Comparison of ENCODE assay signal across 11 cellular contexts in genomic region chr3:150232992-150233451, GRCh38.
DNase-seq lines count a peak whose midpoint lies in the region; ATAC-seq and TF ChIP-seq lines count a peak whose summit lies in the region.
"Had no signal": no experiment of that assay in that cellular context is flagged by ENCODE, and none has a peak within 500 bp of the region (broad histone marks: within the 10 kb centered on the region; RNA-seq: fewer than 3 reads in every experiment).

No MANE protein-coding gene starts in this region.

- peak overlapping the region; percentile 74 for H2AFZ ChIP-seq in ACC112 (ENCODE audit: low read length, unreplicated experiment)
- H2AFZ ChIP-seq in mammary epithelial cell (ENCODE audit: low read depth, low read length) = peak overlapping the region; percentile 59

- H3K79me2 ChIP-seq in ACC112 (ENCODE audit: control insufficient read depth, insufficient read depth, low read length, unreplicated experiment) = no peaks in the 10 kb centered on the region
- H3K79me2 ChIP-seq in mammary epithelial cell (ENCODE audit: insufficient read depth, low read length) = no peaks in the 10 kb centered on the region

- H3K4me1 Mint-ChIP-seq in activated CD8-positive, alpha-beta memory T cell treated with anti-CD3 and anti-CD28 coated beads, Interleukin-2, amount 10 ng/mL, durations not matched to agents 7 days and 5 days = no peaks in the 10 kb centered on the region

- dilution Hi-C loops in mammary epithelial cell (cut with HindIII; ENCODE audit: low sequenced_read_pairs) = no loop called here

- no peak overlapping the region for H3K27ac Mint-ChIP-seq in activated CD8-positive, alpha-beta memory T cell treated with anti-CD3 and anti-CD28 coated beads, Interleukin-2, amount 10 ng/mL, durations not matched to agents 7 days and 5 days

- in situ Hi-C loops in mammary epithelial cell (cut with MboI; ENCODE audit: low sequenced_read_pairs in 2 of 2) (loop anchor here in 1 of 2 donors (5.0 kb wide), 1 partner anchor 269 kb away; no protein-coding TSS in a partner anchor), brain microvascular endothelial cell (cut with HindIII; ENCODE audit: low pct_ligation_motif_present, low sequenced_read_pairs) (loop anchor here (25.0 kb wide), 1 partner anchor 254 kb away; no protein-coding TSS in a partner anchor)

- no peak overlapping the region for H3K9ac ChIP-seq in mammary epithelial cell (ENCODE audit: insufficient read depth, low read length)

- ATAC-seq in lower lobe of right lung (peak; percentile 43 to 46), HG03280 (IDR thresholded peaks at IDR 0.05; ENCODE audit: unreplicated experiment) (no peak)
- ATAC-seq in activated CD8-positive, alpha-beta memory T cell treated with anti-CD3 and anti-CD28 coated beads, Interleukin-2, amount 10 ng/mL, durations not matched to agents 7 days and 5 days = no peak

- BruUV-seq in mammary epithelial cell (replicated peaks; lab: Mats Ljungman, UMichigan) = no TSS peak

- no peaks in the 10 kb centered on the region for H3K9me3 ChIP-seq in mammary epithelial cell (replicated peaks; ENCODE audit: insufficient read depth, low read length)
- no peaks in the 10 kb centered on the region for H3K9me3 ChIP-seq in lower lobe of right lung
- H3K9me3 ChIP-seq: ovary had no signal

- 25% methylated on average over 4 of the region's 4 CpGs for WGBS in mammary epithelial cell (ENCODE audit: low coverage, missing lambda C conversion rate)

- H3K27me3 ChIP-seq in ACC112 (ENCODE audit: insufficient read depth, low read length) (no peaks in the 10 kb centered on the region), mammary epithelial cell (ENCODE audit: insufficient read depth, low read length) (no peaks in the 10 kb centered on the region), lower lobe of right lung (ENCODE audit: low read depth) (no peaks in the 10 kb centered on the region), brain microvascular endothelial cell (replicated peaks) (no peaks in the 10 kb centered on the region)
- H3K27me3 ChIP-seq: ovary had no signal

- intact Hi-C loops in mammary epithelial cell (cut with micrococcal nuclease) = no loop called here
- intact Hi-C loops in lower lobe of right lung (cut with DNase I) = no loop called here

- CTCF ChIA-PET in mammary epithelial cell (lab: Charles Lee; ENCODE audit: low non-redundant PET) = no interaction called here
- CTCF ChIA-PET in activated CD8-positive, alpha-beta memory T cell treated with anti-CD3 and anti-CD28 coated beads, Interleukin-2, amount 10 ng/mL, durations not matched to agents 7 days and 5 days (lab: Charles Lee) = interaction anchor here (1.2 kb wide), 1 partner anchor 13 kb away, joined by 4 read pairs; no protein-coding TSS in a partner anchor

- DNase-seq in NCI-H2029 (lab: John Stamatoyannopoulos, UW) = peak; percentile 78
- no peak for DNase-seq in mammary epithelial cell
- DNase-seq in lower lobe of right lung = no peak
- no peak for DNase-seq in brain microvascular endothelial cell
- no peak for DNase-seq in iPS-NIHi11 (ENCODE audit: low spot score)
- DNase-seq in activated CD8-positive, alpha-beta memory T cell treated with anti-CD3 and anti-CD28 coated beads, Interleukin-2, amount 10 ng/mL, durations not matched to agents 7 days and 5 days = no peak
- DNase-seq: activated CD4-positive, alpha-beta T cell treated with anti-CD3 and anti-CD28 coated beads for 1 hour; aorta; ovary had no signal

- H3K27ac ChIP-seq in ACC112 (ENCODE audit: low read depth, low read length) = peak overlapping the region; percentile 26
- H3K27ac ChIP-seq in mammary epithelial cell (ENCODE audit: insufficient read depth, low read depth, low read length) = no peak overlapping the region
- no peak overlapping the region for H3K27ac ChIP-seq in lower lobe of right lung
- no peak overlapping the region for H3K27ac ChIP-seq in brain microvascular endothelial cell
- H3K27ac ChIP-seq: ovary had no signal

- H3K4me3 ChIP-seq in ACC112 (ENCODE audit: low read depth, low read length) (no peak overlapping the region), mammary epithelial cell (replicated peaks in 1 of 3; ENCODE audit: insufficient read depth in 1 of 3, low read depth in 2 of 3, low read length in 3 of 3) (no peak overlapping the region), lower lobe of right lung (no peak overlapping the region), brain microvascular endothelial cell (ENCODE audit: low read depth, low read length) (no peak overlapping the region)
- H3K4me3 ChIP-seq: ovary had no signal

- no peaks in the 10 kb centered on the region for H3K9me3 Mint-ChIP-seq in activated CD8-positive, alpha-beta memory T cell treated with anti-CD3 and anti-CD28 coated beads, Interleukin-2, amount 10 ng/mL, durations not matched to agents 7 days and 5 days (ENCODE audit: low read depth)

- H3K36me3 Mint-ChIP-seq in activated CD8-positive, alpha-beta memory T cell treated with anti-CD3 and anti-CD28 coated beads, Interleukin-2, amount 10 ng/mL, durations not matched to agents 7 days and 5 days = no peaks in the 10 kb centered on the region

- H3K4me3 Mint-ChIP-seq in activated CD8-positive, alpha-beta memory T cell treated with anti-CD3 and anti-CD28 coated beads, Interleukin-2, amount 10 ng/mL, durations not matched to agents 7 days and 5 days = no peak overlapping the region

- peak overlapping the region; percentile 28 for H3K4me2 ChIP-seq in mammary epithelial cell (ENCODE audit: insufficient read depth, low read depth, low read length)

- no peak for TF ChIP-seq CTCF in mammary epithelial cell (conservative IDR thresholded peaks at IDR 0.05 in 1 of 2, IDR thresholded peaks at IDR 0.05 in 1 of 2; ENCODE audit: extremely low read depth in 1 of 2, insufficient read depth in 1 of 2, low read depth in 1 of 2, low read length in 2 of 2)
- no peak for TF ChIP-seq CTCF in lower lobe of right lung (IDR thresholded peaks at IDR 0.05)
- TF ChIP-seq CTCF in brain microvascular endothelial cell (IDR thresholded peaks at IDR 0.05; ENCODE audit: low read depth, low read length, missing control alignments) = no peak

- peaks cover 9% of the 10 kb centered on the region for H3K27me3 Mint-ChIP-seq in activated CD8-positive, alpha-beta memory T cell treated with anti-CD3 and anti-CD28 coated beads, Interleukin-2, amount 10 ng/mL, durations not matched to agents 7 days and 5 days

- H3K36me3 ChIP-seq in ACC112 (ENCODE audit: insufficient read depth, low read length) (no peaks in the 10 kb centered on the region), mammary epithelial cell (ENCODE audit: insufficient read depth, low read length) (no peaks in the 10 kb centered on the region), lower lobe of right lung (no peaks in the 10 kb centered on the region), brain microvascular endothelial cell (replicated peaks) (no peaks in the 10 kb centered on the region)
- H3K36me3 ChIP-seq: ovary had no signal

- H4K20me1 ChIP-seq in mammary epithelial cell (ENCODE audit: insufficient read depth, low read length) = no peaks in the 10 kb centered on the region

- H3K4me1 ChIP-seq in ACC112 (ENCODE audit: control insufficient read depth, insufficient read depth, low read length, unreplicated experiment) (peaks cover 41% of the 10 kb centered on the region), mammary epithelial cell (ENCODE audit: insufficient read depth, low read length) (peaks cover 39% of the 10 kb centered on the region), lower lobe of right lung (peaks cover 4% of the 10 kb centered on the region)

Comparison
In these comparisons a context has a peak if more than half of its experiments do, and no peak if none do; other contexts are left out.
1. ATAC-seq: peak in lower lobe of right lung (2 of 2); none in activated CD8-positive, alpha-beta memory T cell treated with anti-CD3 and anti-CD28 coated beads, Interleukin-2, amount 10 ng/mL, durations not matched to agents 7 days and 5 days (single experiment) and HG03280 (single experiment).